17 cellular contexts compared by ENCODE assay signal in genomic region chr11:132886335-132886734, GRCh38.
DNase-seq lines count a peak whose midpoint lies in the region; ATAC-seq, FAIRE-seq and TF ChIP-seq lines count a peak whose summit lies in the region.
"Had no signal": no experiment of that assay in that cellular context is flagged by ENCODE, and none has a peak within 500 bp of the region (broad histone marks: within the 10 kb centered on the region; RNA-seq: fewer than 3 reads in every experiment).

No MANE protein-coding gene starts in this region.

- no peaks in the 10 kb centered on the region for H3K27me3 ChIP-seq in H1 (replicated peaks in 1 of 4; ENCODE audit: control insufficient read depth in 3 of 4, extremely low read depth in 1 of 4, insufficient read depth in 3 of 4, low read length in 3 of 4)
- no peaks in the 10 kb centered on the region for H3K27me3 ChIP-seq in mesendoderm (ENCODE audit: insufficient read depth, low read length, poor library complexity)
- H3K27me3 ChIP-seq in Peyer's patch: no peaks in the 10 kb centered on the region
- H3K27me3 ChIP-seq: BLaER1, hepatocyte, suprapubic skin had no signal

- no peaks in the 10 kb centered on the region for H3K79me1 ChIP-seq in H1 (ENCODE audit: low read depth, low read length)
- H3K79me1 ChIP-seq in mesendoderm (ENCODE audit: low read length): no peaks in the 10 kb centered on the region

- CTCF ChIA-PET in H1 (lab: Charles Lee; ENCODE audit: partially characterized antibody): interaction anchor here (1.7 to 2.1 kb wide), 2 partner anchors 55 to 56 kb away, joined by 3 to 8 read pairs; no protein-coding TSS in a partner anchor

- H3K4me2 ChIP-seq in H1 (ENCODE audit: insufficient read depth in 1 of 2, low read depth in 2 of 2, low read length in 2 of 2): no peak overlapping the region
- H3K4me2 ChIP-seq in mesendoderm (ENCODE audit: low read length): no peak overlapping the region
- H3K4me2 ChIP-seq: BLaER1, hepatocyte had no signal

- H2BK15ac ChIP-seq in H1 (ENCODE audit: low read length) (0 out of 2 replicates have a peak overlapping the region, but pooled peaks have one; percentile 5), mesendoderm (replicated peaks; ENCODE audit: low read depth) (no peak overlapping the region)

- H3K23ac ChIP-seq in H1 (ENCODE audit: insufficient read length) (no peak overlapping the region), mesendoderm (ENCODE audit: low read length) (no peak overlapping the region)

- H4K20me1 ChIP-seq in H1 (replicated peaks in 1 of 2; ENCODE audit: control insufficient read depth in 1 of 2, insufficient read depth in 2 of 2, low read length in 2 of 2): no peaks in the 10 kb centered on the region
- H4K20me1 ChIP-seq: BLaER1 had no signal

- H3K56ac ChIP-seq in H1 (replicated peaks; ENCODE audit: insufficient read length, low read depth, low read length) (no peak overlapping the region), mesendoderm (ENCODE audit: low read length) (no peak overlapping the region)

- H3K18ac ChIP-seq in H1 (ENCODE audit: extremely low read depth, low read length) (no peak overlapping the region), mesendoderm (ENCODE audit: low read length) (no peak overlapping the region)

- no peaks in the 10 kb centered on the region for H3K36me3 ChIP-seq in H1 (ENCODE audit: control insufficient read depth in 2 of 4, insufficient read depth in 4 of 4, low read length in 3 of 4)
- no peaks in the 10 kb centered on the region for H3K36me3 ChIP-seq in mesendoderm (ENCODE audit: control insufficient read depth, insufficient read depth, low read length)
- no peaks in the 10 kb centered on the region for H3K36me3 ChIP-seq in Peyer's patch
- H3K36me3 ChIP-seq: BLaER1, suprapubic skin had no signal

- H2BK5ac ChIP-seq in H1 (ENCODE audit: low read depth, low read length): no peak overlapping the region; the same call in 1 of the 2 replicates
- H2BK5ac ChIP-seq in mesendoderm (ENCODE audit: low read length): no peak overlapping the region

- H2AK5ac ChIP-seq in H1 (ENCODE audit: low read depth, low read length) (no peak overlapping the region), mesendoderm (ENCODE audit: low read length) (no peak overlapping the region)

- peak; percentile 73 for DNase-seq in EH (ENCODE audit: low read depth)
- DNase-seq in M059J (ENCODE audit: low read depth): peak; percentile 71
- no peak for DNase-seq in H1 (ENCODE audit: low read depth in 1 of 2, low spot score in 2 of 2)
- peak; percentile 84 for DNase-seq in mesendoderm
- no peak for DNase-seq in DMS53 treated with DMSO at 0.1 percent for 48 hours (lab: John Stamatoyannopoulos, UW; ENCODE audit: unreplicated experiment)
- DNase-seq in Peyer's patch: no peak
- DNase-seq in DMS79 (lab: John Stamatoyannopoulos, UW): no peak
- DNase-seq: activated CD4-positive, alpha-beta memory T cell treated with anti-CD3 and anti-CD28 coated beads, Interleukin-2, amount 10 ng/mL, durations not matched to agents 7 days and 5 days; Kasumi-1; naive thymus-derived CD8-positive, alpha-beta T cell; NCI-H2029; NCI-H526 treated with DMSO at 0.1 percent for 48 hours had no signal

- TF ChIP-seq POLR2A in H1 (IDR thresholded peaks at IDR 0.05; ENCODE audit: control extremely low read depth in 1 of 2, low read depth in 2 of 2, low read length in 2 of 2) (no peak), Peyer's patch (IDR thresholded peaks at IDR 0.05) (no peak)

- no peak overlapping the region for H2AFZ ChIP-seq in H1 (ENCODE audit: low read length)
- H2AFZ ChIP-seq: hepatocyte had no signal

- H3K9me3 ChIP-seq in H1 (ENCODE audit: insufficient read depth in 2 of 2, low read depth in 1 of 2, low read length in 1 of 2) (no peaks in the 10 kb centered on the region), Peyer's patch (no peaks in the 10 kb centered on the region)
- H3K9me3 ChIP-seq: BLaER1, suprapubic skin had no signal

- no peak overlapping the region for H2BK12ac ChIP-seq in H1 (ENCODE audit: low read depth, low read length)

- no peak overlapping the region for H4K91ac ChIP-seq in H1 (replicated peaks; ENCODE audit: insufficient read length, low read length)

- H3K4ac ChIP-seq in H1 (replicated peaks; ENCODE audit: insufficient read length, low read depth, low read length) (no peak overlapping the region), mesendoderm (ENCODE audit: low read depth, low read length) (no peak overlapping the region)

- H4K8ac ChIP-seq in H1 (ENCODE audit: extremely low read depth, insufficient read depth, low read length): no peak overlapping the region
- H4K8ac ChIP-seq in mesendoderm (ENCODE audit: low read depth, low read length): no peak overlapping the region

- ATAC-seq in GM18858 (IDR thresholded peaks at IDR 0.05; ENCODE audit: unreplicated experiment): no peak
- ATAC-seq: naive thymus-derived CD8-positive, alpha-beta T cell had no signal

- TF ChIP-seq CTCF in H1 (IDR thresholded peaks at IDR 0.05; ENCODE audit: control extremely low read depth in 1 of 3, insufficient read depth in 1 of 3, low read depth in 1 of 3, low read length in 3 of 3) (no peak), Peyer's patch (IDR thresholded peaks at IDR 0.05) (no peak)

- H3K14ac ChIP-seq in H1 (ENCODE audit: insufficient read length): no peak overlapping the region

- H4K5ac ChIP-seq in H1 (ENCODE audit: insufficient read length, low read depth, low read length): no peak overlapping the region
- no peak overlapping the region for H4K5ac ChIP-seq in mesendoderm (ENCODE audit: low read length)

- 90% methylated on average over 6 of the region's 6 CpGs; no CpG with 5 or more reads in 1 of the 2 experiments for WGBS in H1 (ENCODE audit: extremely low coverage in 1 of 2, insufficient coverage in 1 of 2, insufficient read length in 1 of 2, insufficient replicate concordance in 2 of 2, low coverage in 1 of 2, low lambda C conversion rate in 2 of 2, missing lambda C conversion rate in 1 of 2), 2 experiments
- no CpG with 5 or more reads among the region's 6 CpGs for WGBS in mesendoderm (ENCODE audit: extremely low coverage, insufficient coverage, low lambda C conversion rate)

- H3K4me3 ChIP-seq in H1 (ENCODE audit: extremely low read depth in 1 of 4, insufficient read depth in 2 of 4, low read depth in 3 of 4, low read length in 4 of 4) (no peak overlapping the region), mesendoderm (ENCODE audit: low read length) (no peak overlapping the region), Peyer's patch (no peak overlapping the region)
- H3K4me3 ChIP-seq: BLaER1, coronary artery, hepatocyte, suprapubic skin had no signal

- FAIRE-seq in H1 (lab: Jason Lieb, UNC): no peak

- no peak for TF ChIP-seq RAD21 in H1 (IDR thresholded peaks at IDR 0.05 in 1 of 2, conservative IDR thresholded peaks at IDR 0.05 in 1 of 2; ENCODE audit: low read depth in 2 of 2, low read length in 2 of 2)

- peaks cover 0 to 4% (median 0%) of the 10 kb centered on the region in 4 experiments; a peak in 2 of 7 replicates for H3K4me1 ChIP-seq in H1 (replicated peaks in 1 of 4; ENCODE audit: control insufficient read depth in 3 of 4, insufficient read depth in 4 of 4, low read length in 3 of 4)
- H3K4me1 ChIP-seq in mesendoderm (ENCODE audit: control insufficient read depth, low read depth, low read length): peaks cover 2% of the 10 kb centered on the region
- no peaks in the 10 kb centered on the region for H3K4me1 ChIP-seq in Peyer's patch
- H3K4me1 ChIP-seq: suprapubic skin had no signal

- POLR2A ChIA-PET in H1 (lab: Charles Lee; ENCODE audit: partially characterized antibody): no interaction called here

- H3K9ac ChIP-seq in H1 (replicated peaks in 1 of 4; ENCODE audit: extremely low read depth in 1 of 4, low read depth in 3 of 4, low read length in 3 of 4): no peak overlapping the region
- no peak overlapping the region for H3K9ac ChIP-seq in mesendoderm (ENCODE audit: low read length)
- H3K9ac ChIP-seq: BLaER1 had no signal

- H3K79me2 ChIP-seq in H1 (ENCODE audit: control insufficient read depth in 1 of 2, insufficient read depth in 2 of 2, low read length in 2 of 2) (no peaks in the 10 kb centered on the region), mesendoderm (ENCODE audit: control insufficient read depth, insufficient read depth, low read length) (no peaks in the 10 kb centered on the region)
- H3K79me2 ChIP-seq: hepatocyte had no signal

- H2BK20ac ChIP-seq in H1 (ENCODE audit: low read length): no peak overlapping the region

- TF ChIP-seq EP300 in H1 (IDR thresholded peaks at IDR 0.05; ENCODE audit: borderline replicate concordance in 1 of 2, low read depth in 2 of 2, low read length in 2 of 2): no peak

- H3K23me2 ChIP-seq in H1 (ENCODE audit: low read depth, low read length): no peaks in the 10 kb centered on the region

- H2BK120ac ChIP-seq in H1 (replicated peaks; ENCODE audit: low read depth, low read length) (no peak overlapping the region), mesendoderm (ENCODE audit: low read depth, low read length) (no peak overlapping the region)

- H3K27ac ChIP-seq in H1 (ENCODE audit: low read depth, low read length) (no peak overlapping the region), mesendoderm (ENCODE audit: low read depth, low read length) (no peak overlapping the region), Peyer's patch (no peak overlapping the region)
- H3K27ac ChIP-seq: BLaER1, coronary artery, hepatocyte, suprapubic skin had no signal

TF ChIP-seq in H1, 55 proteins besides CTCF, POLR2A, EP300 and RAD21 (continues in another document):
- no peak for TF ChIP-seq CHD1 (IDR thresholded peaks at IDR 0.05; ENCODE audit: low read depth, low read length)
- TF ChIP-seq NRF1 (IDR thresholded peaks at IDR 0.05; ENCODE audit: low read depth, low read length): no peak
- no peak for TF ChIP-seq RFX5 (IDR thresholded peaks at IDR 0.05; ENCODE audit: borderline replicate concordance, low read depth, low read length)
- TF ChIP-seq POU5F1 (IDR thresholded peaks at IDR 0.05; ENCODE audit: low read depth, low read length): no peak
- no peak for TF ChIP-seq TEAD4 (IDR thresholded peaks at IDR 0.05; ENCODE audit: low read depth, low read length)
- TF ChIP-seq SP2 (IDR thresholded peaks at IDR 0.05; ENCODE audit: low read length): no peak
- no peak for TF ChIP-seq ASH2L (IDR thresholded peaks at IDR 0.05; ENCODE audit: low read length)
- TF ChIP-seq KDM5A (IDR thresholded peaks at IDR 0.05; ENCODE audit: low read length): no peak
- TF ChIP-seq GTF2F1 (IDR thresholded peaks at IDR 0.05; ENCODE audit: borderline replicate concordance, low read depth, low read length): no peak
- TF ChIP-seq ATF2 (IDR thresholded peaks at IDR 0.05; ENCODE audit: low read length): no peak

Comparison
In these comparisons a context has a peak if more than half of its experiments do, and no peak if none do; other contexts are left out.
1. DNase-seq: peak in EH (single experiment), M059J (single experiment) and mesendoderm (single experiment); none in H1 (0 of 2), DMS53 treated with DMSO at 0.1 percent for 48 hours (single experiment), Peyer's patch (0 of 3) and DMS79 (single experiment).